5 cellular contexts compared by ENCODE assay signal in the genomic region with DNA sequence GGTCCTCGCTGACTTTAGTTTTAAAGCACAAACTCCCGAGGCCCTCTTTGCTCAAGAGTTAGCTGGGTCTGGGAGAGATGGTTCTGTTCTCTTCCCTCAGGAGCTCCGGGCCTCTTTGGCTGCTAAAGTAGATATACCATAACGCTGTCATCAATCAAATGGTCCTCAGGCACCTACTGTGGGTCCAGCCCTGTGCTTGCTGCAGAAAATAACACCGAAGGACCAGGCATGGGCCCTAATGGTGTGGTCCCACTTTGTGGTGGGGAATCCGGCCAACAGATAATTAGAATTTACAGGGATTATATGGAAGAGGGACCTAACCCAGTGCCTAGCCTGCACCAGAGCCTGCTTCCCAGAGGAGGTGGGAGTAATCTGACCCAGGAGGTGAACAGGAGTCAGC.
"Had no signal": no experiment of that assay in that cellular context is flagged by ENCODE, and none has a peak within 500 bp of the region (broad histone marks: within the 10 kb centered on the region; RNA-seq: fewer than 3 reads in every experiment).

No MANE protein-coding gene starts in this region.

- H3K4me3 ChIP-seq: K562 had no signal

- DNase-seq: IMR-90, KBM-7, KG1 had no signal

- H3K27ac ChIP-seq: HL-60 had no signal
